ENCODE assay signal across 1 cellular context in the genomic region with DNA sequence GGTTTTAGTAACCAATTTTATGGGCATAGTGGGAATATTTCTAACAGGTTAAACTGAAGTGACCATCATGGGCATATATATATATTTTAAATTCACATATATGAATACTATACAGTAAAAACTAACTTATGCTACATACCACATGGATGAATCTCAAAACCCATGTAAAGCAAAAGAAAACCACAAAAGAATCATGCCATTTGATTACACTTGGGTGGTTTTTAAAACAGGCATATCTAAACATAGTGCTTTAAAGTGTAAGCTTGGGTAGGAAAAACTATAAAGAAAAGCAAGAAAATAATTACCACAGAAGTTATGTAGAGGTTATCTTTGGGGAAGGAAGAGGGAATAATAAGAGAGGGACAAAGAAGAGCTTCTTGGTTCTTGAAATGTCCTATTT.
TF ChIP-seq lines count a peak whose summit lies in the region.

No MANE protein-coding gene starts in this region.

TF ChIP-seq in WTC11, 78 proteins besides CTCF, POLR2A, EP300 and RAD21 (continued from another document):
- TF ChIP-seq, protein P1, sequence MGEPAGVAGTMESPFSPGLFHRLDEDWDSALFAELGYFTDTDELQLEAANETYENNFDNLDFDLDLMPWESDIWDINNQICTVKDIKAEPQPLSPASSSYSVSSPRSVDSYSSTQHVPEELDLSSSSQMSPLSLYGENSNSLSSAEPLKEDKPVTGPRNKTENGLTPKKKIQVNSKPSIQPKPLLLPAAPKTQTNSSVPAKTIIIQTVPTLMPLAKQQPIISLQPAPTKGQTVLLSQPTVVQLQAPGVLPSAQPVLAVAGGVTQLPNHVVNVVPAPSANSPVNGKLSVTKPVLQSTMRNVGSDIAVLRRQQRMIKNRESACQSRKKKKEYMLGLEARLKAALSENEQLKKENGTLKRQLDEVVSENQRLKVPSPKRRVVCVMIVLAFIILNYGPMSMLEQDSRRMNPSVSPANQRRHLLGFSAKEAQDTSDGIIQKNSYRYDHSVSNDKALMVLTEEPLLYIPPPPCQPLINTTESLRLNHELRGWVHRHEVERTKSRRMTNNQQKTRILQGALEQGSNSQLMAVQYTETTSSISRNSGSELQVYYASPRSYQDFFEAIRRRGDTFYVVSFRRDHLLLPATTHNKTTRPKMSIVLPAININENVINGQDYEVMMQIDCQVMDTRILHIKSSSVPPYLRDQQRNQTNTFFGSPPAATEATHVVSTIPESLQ (CRISPR knock-in tag; IDR thresholded peaks at IDR 0.05) = no peak
- no peak for TF ChIP-seq CBFB (CRISPR knock-in tag; IDR thresholded peaks at IDR 0.05; ENCODE audit: low read depth)
